Comparison of ENCODE assay signal across 14 cellular contexts in the genomic region with DNA sequence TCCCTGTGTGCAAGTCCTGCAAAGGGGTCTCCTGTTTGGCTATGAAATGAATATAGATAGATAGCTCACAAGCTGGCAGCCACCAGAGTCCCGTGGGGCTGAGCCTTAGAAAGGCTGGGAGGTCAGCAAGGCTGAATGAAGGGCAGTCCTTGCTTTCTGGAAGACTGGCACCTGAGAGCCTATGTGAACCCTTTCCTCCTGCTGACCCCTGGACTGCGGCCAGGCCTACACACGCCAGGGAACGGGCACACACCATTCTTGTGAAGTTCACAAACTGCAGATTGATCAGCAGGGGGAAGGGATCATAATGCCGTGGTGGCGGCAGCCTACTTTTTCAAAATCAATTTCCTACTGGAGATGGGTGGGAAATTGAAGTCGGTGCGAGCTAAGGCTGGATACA. TPM values are rescaled to one million over a fixed set of nuclear protein-coding genes. Genes with fewer than 3 reads are reported as not detected.
DNase-seq lines count a peak whose midpoint lies in the region; ATAC-seq, FAIRE-seq and TF ChIP-seq lines count a peak whose summit lies in the region.
"Had no signal": no experiment of that assay in that cellular context is flagged by ENCODE, and none has a peak within 500 bp of the region (broad histone marks: within the 10 kb centered on the region; RNA-seq: fewer than 3 reads in every experiment).

No MANE protein-coding gene starts in this region.

- no peak for ATAC-seq in CD4-positive, alpha-beta T cell (ENCODE audit: poor library complexity)
- ATAC-seq in HG02759 (IDR thresholded peaks at IDR 0.05; ENCODE audit: unreplicated experiment) = no peak

- no peak overlapping the region for H3K18ac ChIP-seq in H9 (ENCODE audit: insufficient read length, low read depth, low read length)

- intact Hi-C loops in CD4-positive, alpha-beta T cell (cut with DNase I, micrococcal nuclease) = no loop called here

- CTCF ChIA-PET in CD4-positive, alpha-beta T cell (lab: Charles Lee) = interaction anchor here (1.4 to 2.1 kb wide), 3 partner anchors 10 to 188 kb away, joined by 6 to 11 read pairs (median 9); a partner anchor contains a TSS

- no peak overlapping the region for H3K14ac ChIP-seq in H9 (ENCODE audit: insufficient read depth, low read length)

- no peak for FAIRE-seq in RCC 7860 (lab: Jason Lieb, UNC)

- no CpG with 5 or more reads among the region's 8 CpGs for WGBS in H9 (ENCODE audit: extremely low coverage, insufficient read length, low lambda C conversion rate)

- no peak overlapping the region for H3K4me2 ChIP-seq in H9 (ENCODE audit: insufficient read depth, insufficient read length, low read length)

- no peak overlapping the region for H3K9ac ChIP-seq in H9 (ENCODE audit: extremely low read depth, insufficient read length, low read length)

- no peak overlapping the region for H2BK15ac ChIP-seq in H9 (ENCODE audit: low read depth, low read length)

- no peak overlapping the region for H2AK5ac ChIP-seq in H9 (ENCODE audit: insufficient read length, low read length)

- no peak overlapping the region for H2BK5ac ChIP-seq in H9 (ENCODE audit: insufficient read length, low read length)

- no peak overlapping the region for H2BK12ac ChIP-seq in H9 (ENCODE audit: insufficient read length, low read depth, low read length)

- peak overlapping the region; percentile 78 for H3K4me3 Mint-ChIP-seq in CD4-positive, alpha-beta T cell
- H3K4me3 Mint-ChIP-seq in H9 (peak overlapping the region; percentile 54 to 75), neural crest cell (peak overlapping the region; percentile 62)

- no peak for DNase-seq in CD4-positive, alpha-beta T cell
- no peak for DNase-seq in H9
- DNase-seq in coronary artery (ENCODE audit: low spot score) = peak; percentile 74
- DNase-seq in neural crest cell (ENCODE audit: low read depth, low spot score) = no peak
- no peak for DNase-seq in AML-193 (lab: John Stamatoyannopoulos, UW)
- DNase-seq in RCC 7860 (ENCODE audit: low spot score) = no peak
- DNase-seq: Calu3, foreskin melanocyte, NCI-H1436, NCI-H774, SHP77 had no signal

- no peak overlapping the region for H2AFZ ChIP-seq in H9 (ENCODE audit: low read length)

- H3K23me2 ChIP-seq in H9 (ENCODE audit: insufficient read length, low read depth, low read length, poor library complexity, severe bottlenecking) = peaks cover 12% of the 10 kb centered on the region

- no peaks in the 10 kb centered on the region for H3K9me3 ChIP-seq in CD4-positive, alpha-beta T cell (ENCODE audit: control insufficient read depth, low read length)
- no peaks in the 10 kb centered on the region for H3K9me3 ChIP-seq in H9 (ENCODE audit: control insufficient read depth, low read depth, low read length)

- peaks cover 33% of the 10 kb centered on the region for H3K4me1 Mint-ChIP-seq in CD4-positive, alpha-beta T cell (ENCODE audit: low read depth)
- H3K4me1 Mint-ChIP-seq in H9 = peaks cover 6 to 30% of the 10 kb centered on the region in 2 experiments
- H3K4me1 Mint-ChIP-seq in neural crest cell = peaks cover 5% of the 10 kb centered on the region

- no peak overlapping the region for H4K5ac ChIP-seq in H9 (ENCODE audit: insufficient read length, low read depth, low read length)

- H3K4me1 ChIP-seq in H9 (ENCODE audit: insufficient read depth, low read length) = peaks cover 2% of the 10 kb centered on the region; the same call in 1 of the 2 replicates

- POLR2A ChIA-PET in CD4-positive, alpha-beta T cell (lab: Charles Lee) = interaction anchor here (1.0 to 5.9 kb wide), 7 partner anchors 42 to 195 kb away, joined by 3 to 54 read pairs (median 9); a partner anchor contains a TSS

- no peak overlapping the region for H2BK120ac ChIP-seq in H9 (ENCODE audit: low read depth, low read length, poor library complexity, severe bottlenecking)

- H3K36me3 Mint-ChIP-seq in CD4-positive, alpha-beta T cell (ENCODE audit: low read depth) = peaks cover 47% of the 10 kb centered on the region
- H3K36me3 Mint-ChIP-seq in H9 (ENCODE audit: insufficient read depth in 1 of 3, low read depth in 3 of 3) = peaks cover 8 to 31% (median 29%) of the 10 kb centered on the region in 3 experiments; a peak in 6 of 7 replicates
- peaks cover 1% of the 10 kb centered on the region for H3K36me3 Mint-ChIP-seq in neural crest cell (ENCODE audit: low read depth)

- no peak for TF ChIP-seq CTCF in CD4-positive, alpha-beta T cell (IDR thresholded peaks at IDR 0.05)
- no peak for TF ChIP-seq CTCF in H9 (conservative IDR thresholded peaks at IDR 0.05)
- TF ChIP-seq CTCF in coronary artery (IDR thresholded peaks at IDR 0.05) = no peak
- TF ChIP-seq CTCF in neural crest cell (conservative IDR thresholded peaks at IDR 0.05) = no peak

- H4K8ac ChIP-seq in H9 (replicated peaks; ENCODE audit: insufficient read length, low read depth, low read length) = no peak overlapping the region

- H3K9me3 Mint-ChIP-seq in CD4-positive, alpha-beta T cell = no peaks in the 10 kb centered on the region
- H3K9me3 Mint-ChIP-seq in H9 (no peaks in the 10 kb centered on the region), neural crest cell (no peaks in the 10 kb centered on the region)

- H3K4me3 ChIP-seq in coronary artery = no peak overlapping the region

- no peak overlapping the region for H3K56ac ChIP-seq in H9 (ENCODE audit: insufficient read length, low read depth, low read length)

- H3K79me2 ChIP-seq in H9 (ENCODE audit: insufficient read depth, low read length) = no peaks in the 10 kb centered on the region

- no peak overlapping the region for H3K27ac ChIP-seq in CD4-positive, alpha-beta T cell (ENCODE audit: low read depth, low read length)
- H3K27ac ChIP-seq in H9 (ENCODE audit: insufficient read length, low read depth, low read length) (no peak overlapping the region), coronary artery (no peak overlapping the region)

- no peak overlapping the region for H3K4ac ChIP-seq in H9 (ENCODE audit: low read depth, low read length)

- no peaks in the 10 kb centered on the region for H4K20me1 ChIP-seq in H9 (ENCODE audit: control insufficient read depth, insufficient read depth, insufficient read length)

- H2BK20ac ChIP-seq in H9 (ENCODE audit: low read depth, low read length, poor library complexity, severe bottlenecking) = no peak overlapping the region

- H3T11ph ChIP-seq in H9 (ENCODE audit: low read length) = no peak overlapping the region

- H3K27me3 Mint-ChIP-seq in CD4-positive, alpha-beta T cell = peaks cover 10% of the 10 kb centered on the region
- H3K27me3 Mint-ChIP-seq in H9 (ENCODE audit: low read depth) (no peaks in the 10 kb centered on the region), neural crest cell (ENCODE audit: low read depth) (peaks cover 9% of the 10 kb centered on the region)

- no peaks in the 10 kb centered on the region for H3K27me3 ChIP-seq in CD4-positive, alpha-beta T cell (ENCODE audit: control insufficient read depth, insufficient read depth, low read length)
- no peaks in the 10 kb centered on the region for H3K27me3 ChIP-seq in H9 (ENCODE audit: insufficient read depth, low read length)

- peak overlapping the region; percentile 70 for H3K27ac Mint-ChIP-seq in CD4-positive, alpha-beta T cell
- H3K27ac Mint-ChIP-seq in H9 = peak overlapping the region in 1 of 3 experiments; percentile 79; a peak in 2 of 7 replicates
- peak overlapping the region; percentile 78 for H3K27ac Mint-ChIP-seq in neural crest cell (ENCODE audit: unreplicated experiment)

- H3K23ac ChIP-seq in H9 (ENCODE audit: insufficient read length, low read depth, low read length) = no peak overlapping the region

- H4K91ac ChIP-seq in H9 (ENCODE audit: insufficient read length, low read depth, low read length) = no peak overlapping the region

- no peaks in the 10 kb centered on the region for H3K79me1 ChIP-seq in H9 (ENCODE audit: insufficient read depth, low read depth, low read length, poor library complexity, severe bottlenecking)

RNA-seq across cellular contexts. Expression of a gene that starts 1.0 kb away (rescaled TPM):
- total RNA-seq in CD4-positive, alpha-beta T cell = 10 to 100 TPM; 28.9 to 30.5 TPM
- 4.0 and 4.4 TPM in 2 replicates for total RNA-seq in H9 (2021)
- total RNA-seq in neural crest cell = 1.7 and 1.8 TPM in 2 replicates

RNA-seq across cellular contexts. Expression of a gene that starts 4.5 kb away (rescaled TPM):
- 1 to 10 TPM; 3.2 to 3.7 TPM for total RNA-seq in CD4-positive, alpha-beta T cell
- total RNA-seq in H9 (2021) = 0.31 and 0.61 TPM in 2 replicates
- total RNA-seq in neural crest cell = 0.21 TPM in 1 of 2 replicates, not detected in the other
- total RNA-seq: HT1080 had no signal

RNA-seq across cellular contexts. Expression of a gene that starts 33.7 kb away (rescaled TPM):
- total RNA-seq in CD4-positive, alpha-beta T cell = not detected
- total RNA-seq in H9 (2021) (not detected in 2 replicates), neural crest cell (not detected in 2 replicates)
- total RNA-seq: Calu3, dermis microvascular lymphatic vessel endothelial cell, HT1080 had no signal

RNA-seq across cellular contexts. Expression of a gene that starts 41.5 kb away (rescaled TPM):
- total RNA-seq in CD4-positive, alpha-beta T cell = 10 to 100 TPM; 20.8 to 21.9 TPM
- total RNA-seq in H9 (2021) = 74.9 and 80.6 TPM in 2 replicates
- total RNA-seq in neural crest cell = 67.7 and 68.3 TPM in 2 replicates

RNA-seq across cellular contexts. Expression of a gene that starts 41.7 kb away (rescaled TPM):
- 10 to 100 TPM; 59.3 to 62.8 TPM for total RNA-seq in CD4-positive, alpha-beta T cell
- total RNA-seq in H9 (2021) (134 and 135 TPM in 2 replicates), neural crest cell (90.4 and 93.2 TPM in 2 replicates)
